Comparison of ENCODE assay signal across 21 cellular contexts in genomic region chr11:7603031-7603781, GRCh38.
A peak's percentile ranks its signal among the peaks of the same experiment; 100 is the strongest.
DNase-seq lines count a peak whose midpoint lies in the region; ATAC-seq, FAIRE-seq and TF ChIP-seq lines count a peak whose summit lies in the region.
"Had no signal": no experiment of that assay in that cellular context is flagged by ENCODE, and none has a peak within 500 bp of the region (broad histone marks: within the 10 kb centered on the region; RNA-seq: fewer than 3 reads in every experiment).

No MANE protein-coding gene starts in this region.

- H3K9me3 ChIP-seq in small intestine (ENCODE audit: control insufficient read depth, low read depth): no peaks in the 10 kb centered on the region
- H3K9me3 ChIP-seq: BE2C, esophagus muscularis mucosa, mucosa of descending colon, right lobe of liver had no signal

- no peaks in the 10 kb centered on the region for H3K27me3 ChIP-seq in small intestine (ENCODE audit: control insufficient read depth in 2 of 2, insufficient read depth in 2 of 2, low read length in 2 of 2)
- H3K27me3 ChIP-seq: BE2C, brain microvascular endothelial cell, dorsolateral prefrontal cortex, esophagus muscularis mucosa, right lobe of liver had no signal

- ATAC-seq in GM21381 (IDR thresholded peaks at IDR 0.05; ENCODE audit: unreplicated experiment): no peak
- ATAC-seq: activated naive CD4-positive, alpha-beta T cell treated with anti-CD3 and anti-CD28 coated beads, Interleukin-2, amount 50 U/mL, for 72 hours; mucosa of descending colon; right lobe of liver had no signal

- 65 to 77% (median 67%) methylated on average over 4 of the region's 4 CpGs for WGBS in small intestine, 3 donors

- no peak for TF ChIP-seq CTCF in foreskin fibroblast (IDR thresholded peaks at IDR 0.05; ENCODE audit: low read depth, low read length)

- DNase-seq in ELF-1 (ENCODE audit: low read depth, low spot score): peak; percentile 13
- peak; percentile 35 for DNase-seq in NCI-H69 (lab: John Stamatoyannopoulos, UW)
- DNase-seq in foreskin fibroblast: peak; percentile 63 to 83
- peak; percentile 13 for DNase-seq in small intestine
- no peak for DNase-seq in SKM-1 (lab: John Stamatoyannopoulos, UW; ENCODE audit: unreplicated experiment)
- no peak for DNase-seq in effector CD4-positive, alpha-beta T cell
- DNase-seq: activated CD4-positive, alpha-beta T cell treated with anti-CD3 and anti-CD28 coated beads, Interleukin-2, amount 50 U/mL, for 48 hours; activated T-cell treated with anti-CD3 and anti-CD28 coated beads, Interleukin-2, amount 50 U/mL, for 1 hour; BE2C; brain microvascular endothelial cell; dorsolateral prefrontal cortex; H7; mucosa of descending colon; NCI-H2171; nucleus accumbens; right lobe of liver; stimulated activated CD4-positive, alpha-beta T cell treated with anti-CD3 and anti-CD28 coated beads, Interleukin-1b, Interleukin-23, amount 100 ng/mL, for 48 hours; SW 1271 had no signal

- H3K27ac ChIP-seq in small intestine (ENCODE audit: low read depth in 1 of 2, low read length in 1 of 2): no peak overlapping the region
- H3K27ac ChIP-seq: brain microvascular endothelial cell, esophagus muscularis mucosa, right lobe of liver had no signal

- FAIRE-seq in small intestine (lab: Jason Lieb, UNC): no peak

- peaks cover 0 to 14% of the 10 kb centered on the region in 2 donors for H3K4me1 ChIP-seq in small intestine (ENCODE audit: control insufficient read depth in 2 of 2, insufficient read depth in 1 of 2, low read depth in 1 of 2, low read length in 1 of 2)

- peaks cover 0 to 3% of the 10 kb centered on the region in 2 donors for H3K36me3 ChIP-seq in small intestine (ENCODE audit: control insufficient read depth in 2 of 2, insufficient read depth in 2 of 2, low read length in 2 of 2)
- H3K36me3 ChIP-seq: BE2C, brain microvascular endothelial cell, right lobe of liver had no signal

- H3K4me3 ChIP-seq in foreskin fibroblast (ENCODE audit: low read depth in 1 of 2, low read length in 2 of 2) (no peak overlapping the region), small intestine (ENCODE audit: low read depth in 1 of 2, low read length in 2 of 2) (no peak overlapping the region)
- H3K4me3 ChIP-seq: dorsolateral prefrontal cortex, esophagus muscularis mucosa, mucosa of descending colon, right lobe of liver had no signal

Comparison
In these comparisons a context has a peak if more than half of its experiments do, and no peak if none do; other contexts are left out.
1. DNase-seq: peak in ELF-1 (single experiment), NCI-H69 (single experiment), foreskin fibroblast (2 of 2) and small intestine (single experiment); none in SKM-1 (single experiment) and effector CD4-positive, alpha-beta T cell (single experiment).